In genomic region chr17:31824771-31825360, GRCh38 we compare ENCODE assay signal across 16 cellular contexts. TPM values are rescaled to one million over a fixed set of nuclear protein-coding genes. Genes with fewer than 3 reads are reported as not detected.
A peak's percentile ranks its signal among the peaks of the same experiment; 100 is the strongest.
DNase-seq lines count a peak whose midpoint lies in the region; ATAC-seq and TF ChIP-seq lines count a peak whose summit lies in the region.
"Had no signal": no experiment of that assay in that cellular context is flagged by ENCODE, and none has a peak within 500 bp of the region (broad histone marks: within the 10 kb centered on the region; RNA-seq: fewer than 3 reads in every experiment).

No MANE protein-coding gene starts in this region.

- DNase-seq in EH (ENCODE audit: low read depth) = peak; percentile 82
- peak; percentile 76 for DNase-seq in HFF-Myc (ENCODE audit: extremely low read depth, low read depth)
- peak; percentile 51 for DNase-seq in dermis blood vessel endothelial cell
- DNase-seq in lung microvascular endothelial cell (ENCODE audit: low read depth in 2 of 2) = peak; percentile 32 to 69
- DNase-seq in medulla oblongata (ENCODE audit: extremely low spot score) = no peak
- no peak for DNase-seq in T1000 (lab: John Stamatoyannopoulos, UW)
- no peak for DNase-seq in SW 1271 (lab: John Stamatoyannopoulos, UW)
- DNase-seq: ACHN; CD4-positive, alpha-beta T cell; NCI-H1048; NCI-H2081 treated with DMSO at 0.1 percent for 48 hours; NCI-H226; NCI-H524 treated with DMSO at 0.1 percent for 48 hours; T-cell had no signal

- no peak for ATAC-seq in GM21526 (IDR thresholded peaks at IDR 0.05; ENCODE audit: low FRiP score, unreplicated experiment)
- ATAC-seq: GM23338, T-cell had no signal

- no peak for TF ChIP-seq CTCF in HFF-Myc (IDR thresholded peaks at IDR 0.05; ENCODE audit: low read depth, low read length, missing control alignments)

- H3K4me3 ChIP-seq in HFF-Myc (replicated peaks; ENCODE audit: low read depth, low read length) = no peak overlapping the region
- H3K4me3 ChIP-seq: GM23338 had no signal

RNA-seq across cellular contexts. Expression of gene COPRS, which starts 34.2 kb away (rescaled TPM):
- total RNA-seq in dermis blood vessel endothelial cell = 57.0 and 79.5 TPM in 2 replicates
- total RNA-seq in lung microvascular endothelial cell = 45.8 and 62.7 TPM in 2 replicates

Comparison
In these comparisons a context has a peak if more than half of its experiments do, and no peak if none do; other contexts are left out.
1. DNase-seq: peak in EH (single experiment), HFF-Myc (single experiment), dermis blood vessel endothelial cell (single experiment) and lung microvascular endothelial cell (2 of 2); none in medulla oblongata (single experiment), T1000 (single experiment) and SW 1271 (0 of 2).